18 cellular contexts compared by ENCODE assay signal in genomic region chr9:91815896-91816295, GRCh38.
DNase-seq lines count a peak whose midpoint lies in the region; ATAC-seq, FAIRE-seq and TF ChIP-seq lines count a peak whose summit lies in the region.
"Had no signal": no experiment of that assay in that cellular context is flagged by ENCODE, and none has a peak within 500 bp of the region (broad histone marks: within the 10 kb centered on the region; RNA-seq: fewer than 3 reads in every experiment).

No MANE protein-coding gene starts in this region.

- no peak overlapping the region for H3K56ac ChIP-seq in H1 (replicated peaks; ENCODE audit: insufficient read length, low read depth, low read length)

- no peaks in the 10 kb centered on the region for H3K27me3 ChIP-seq in H1 (replicated peaks in 1 of 4; ENCODE audit: control insufficient read depth in 3 of 4, extremely low read depth in 1 of 4, insufficient read depth in 3 of 4, low read length in 3 of 4)
- H3K27me3 ChIP-seq in neuronal stem cell (ENCODE audit: control insufficient read depth in 3 of 3, insufficient read depth in 3 of 3, low read depth in 1 of 3, low read length in 3 of 3) = no peaks in the 10 kb centered on the region
- H3K27me3 ChIP-seq in stomach smooth muscle (ENCODE audit: control insufficient read depth in 1 of 2, insufficient read depth in 2 of 2, low read length in 2 of 2) = no peaks in the 10 kb centered on the region

- H3K14ac ChIP-seq in H1 (ENCODE audit: insufficient read length) = no peak overlapping the region
- H3K14ac ChIP-seq in neuronal stem cell (ENCODE audit: low read length) = no peak overlapping the region

- H3K4me1 Mint-ChIP-seq in activated CD4-positive, alpha-beta T cell treated with anti-CD3 and anti-CD28 coated beads for 36 hours = no peaks in the 10 kb centered on the region

- H3K79me1 ChIP-seq in H1 (ENCODE audit: low read depth, low read length) (no peaks in the 10 kb centered on the region; the same call in 1 of the 2 replicates), neuronal stem cell (ENCODE audit: low read depth, low read length) (peaks cover 14% of the 10 kb centered on the region)

- H3K23ac ChIP-seq in H1 (ENCODE audit: insufficient read length) (no peak overlapping the region), neuronal stem cell (ENCODE audit: low read depth, low read length, poor library complexity) (peak overlapping the region; percentile 56)

- no peak overlapping the region for H2BK12ac ChIP-seq in H1 (ENCODE audit: low read depth, low read length)
- H2BK12ac ChIP-seq in neuronal stem cell (ENCODE audit: low read length) = no peak overlapping the region

- CTCF ChIA-PET in H1 (lab: Charles Lee; ENCODE audit: partially characterized antibody) = interaction anchor here (1.1 kb wide), 1 partner anchor 14 kb away, joined by 4 read pairs; no protein-coding TSS in a partner anchor
- CTCF ChIA-PET in activated CD4-positive, alpha-beta T cell treated with anti-CD3 and anti-CD28 coated beads for 36 hours (lab: Charles Lee) = no interaction called here

- no peak for ATAC-seq in activated CD4-positive, alpha-beta T cell treated with anti-CD3 and anti-CD28 coated beads for 36 hours
- ATAC-seq: Panc1 had no signal

- no peak for TF ChIP-seq POLR2A in H1 (IDR thresholded peaks at IDR 0.05; ENCODE audit: control extremely low read depth in 1 of 2, low read depth in 2 of 2, low read length in 2 of 2)

- no peaks in the 10 kb centered on the region for H3K36me3 Mint-ChIP-seq in activated CD4-positive, alpha-beta T cell treated with anti-CD3 and anti-CD28 coated beads for 36 hours (ENCODE audit: low read depth)

- no peak overlapping the region for H4K5ac ChIP-seq in H1 (ENCODE audit: insufficient read length, low read depth, low read length)

- no peaks in the 10 kb centered on the region for H3K27me3 Mint-ChIP-seq in activated CD4-positive, alpha-beta T cell treated with anti-CD3 and anti-CD28 coated beads for 36 hours
- H3K27me3 Mint-ChIP-seq: CD4-positive, alpha-beta T cell had no signal

- H3K4me3 ChIP-seq in H1 (ENCODE audit: extremely low read depth in 1 of 4, insufficient read depth in 2 of 4, low read depth in 3 of 4, low read length in 4 of 4) (no peak overlapping the region), neuronal stem cell (ENCODE audit: low read length in 2 of 2) (no peak overlapping the region), stomach smooth muscle (ENCODE audit: low read length in 2 of 2) (no peak overlapping the region)

- H2BK120ac ChIP-seq in H1 (replicated peaks; ENCODE audit: low read depth, low read length) = no peak overlapping the region
- no peak overlapping the region for H2BK120ac ChIP-seq in neuronal stem cell (ENCODE audit: low read depth, low read length)

- H3K23me2 ChIP-seq in H1 (ENCODE audit: low read depth, low read length) = no peaks in the 10 kb centered on the region; the same call in 1 of the 2 replicates

- H4K8ac ChIP-seq in H1 (ENCODE audit: extremely low read depth, insufficient read depth, low read length) (peak overlapping the region; percentile 58; the same call in 1 of the 2 replicates), neuronal stem cell (ENCODE audit: low read depth, low read length) (peak overlapping the region; percentile 3)

- no peak overlapping the region for H2AK5ac ChIP-seq in H1 (ENCODE audit: low read depth, low read length)
- H2AK5ac ChIP-seq in neuronal stem cell (ENCODE audit: low read depth, low read length) = peak overlapping the region; percentile 38

- no peak overlapping the region for H3K4me3 Mint-ChIP-seq in activated CD4-positive, alpha-beta T cell treated with anti-CD3 and anti-CD28 coated beads for 36 hours
- H3K4me3 Mint-ChIP-seq: CD4-positive, alpha-beta T cell; H9; HFFc6 had no signal

- TF ChIP-seq RAD21 in H1 (IDR thresholded peaks at IDR 0.05 in 1 of 2, conservative IDR thresholded peaks at IDR 0.05 in 1 of 2; ENCODE audit: low read depth in 2 of 2, low read length in 2 of 2) = no peak

- no peak overlapping the region for H3K27ac Mint-ChIP-seq in activated CD4-positive, alpha-beta T cell treated with anti-CD3 and anti-CD28 coated beads for 36 hours
- H3K27ac Mint-ChIP-seq: CD4-positive, alpha-beta T cell; HFFc6 had no signal

- H3K4me2 ChIP-seq in H1 (ENCODE audit: insufficient read depth in 1 of 2, low read depth in 2 of 2, low read length in 2 of 2) = no peak overlapping the region
- no peak overlapping the region for H3K4me2 ChIP-seq in neuronal stem cell (ENCODE audit: insufficient read depth, low read length, poor library complexity, severe bottlenecking)

- H3K18ac ChIP-seq in H1 (ENCODE audit: extremely low read depth, low read length) (peak overlapping the region; percentile 19; the same call in 1 of the 2 replicates), neuronal stem cell (ENCODE audit: low read length) (no peak overlapping the region)

- H3K9ac ChIP-seq in H1 (replicated peaks in 1 of 4; ENCODE audit: extremely low read depth in 1 of 4, low read depth in 3 of 4, low read length in 3 of 4) = no peak overlapping the region
- no peak overlapping the region for H3K9ac ChIP-seq in neuronal stem cell (ENCODE audit: low read depth, low read length, poor library complexity)
- no peak overlapping the region for H3K9ac ChIP-seq in stomach smooth muscle (ENCODE audit: low read length in 2 of 2)

- H3K27ac ChIP-seq in H1 (ENCODE audit: low read depth, low read length) = no peak overlapping the region
- H3K27ac ChIP-seq in neuronal stem cell (replicated peaks; ENCODE audit: low read length) = no peak overlapping the region
- H3K27ac ChIP-seq in stomach smooth muscle (ENCODE audit: low read length) = peak overlapping the region; percentile 84

- H3K4ac ChIP-seq in H1 (replicated peaks; ENCODE audit: insufficient read length, low read depth, low read length) (no peak overlapping the region), neuronal stem cell (ENCODE audit: low read length) (no peak overlapping the region)

- no peak overlapping the region for H2BK15ac ChIP-seq in H1 (ENCODE audit: low read length)
- H2BK15ac ChIP-seq in neuronal stem cell (ENCODE audit: low read length) = no peak overlapping the region

- FAIRE-seq in H1 (lab: Jason Lieb, UNC) = no peak

- H2AFZ ChIP-seq in H1 (ENCODE audit: low read length) (no peak overlapping the region), neuronal stem cell (ENCODE audit: low read length) (no peak overlapping the region)

- no peak overlapping the region for H2BK20ac ChIP-seq in H1 (ENCODE audit: low read length)

- 93% methylated on average over 10 of the region's 10 CpGs; no CpG with 5 or more reads in 1 of the 2 experiments for WGBS in H1 (ENCODE audit: extremely low coverage in 1 of 2, insufficient coverage in 1 of 2, insufficient read length in 1 of 2, insufficient replicate concordance in 2 of 2, low coverage in 1 of 2, low lambda C conversion rate in 2 of 2, missing lambda C conversion rate in 1 of 2), 2 experiments
- no CpG with 5 or more reads among the region's 10 CpGs for WGBS in neuronal stem cell (ENCODE audit: extremely low coverage in 2 of 2, insufficient read length in 2 of 2, insufficient replicate concordance in 1 of 2), 2 donors

- no peak for TF ChIP-seq EP300 in H1 (IDR thresholded peaks at IDR 0.05; ENCODE audit: borderline replicate concordance in 1 of 2, low read depth in 2 of 2, low read length in 2 of 2)

- no peaks in the 10 kb centered on the region; a peak in 1 of 4 replicates for H3K79me2 ChIP-seq in H1 (ENCODE audit: control insufficient read depth in 1 of 2, insufficient read depth in 2 of 2, low read length in 2 of 2)

- H4K20me1 ChIP-seq in H1 (replicated peaks in 1 of 2; ENCODE audit: control insufficient read depth in 1 of 2, insufficient read depth in 2 of 2, low read length in 2 of 2) = peaks cover 0 to 3% of the 10 kb centered on the region in 2 experiments

- no peak for DNase-seq in H1 (ENCODE audit: low read depth in 1 of 2, low spot score in 2 of 2)
- peak; percentile 50 for DNase-seq in islet precursor cell
- DNase-seq in neuronal stem cell (ENCODE audit: low spot score) = no peak
- no peak for DNase-seq in cortex of kidney (lab: John Stamatoyannopoulos, UW)
- no peak for DNase-seq in stimulated activated CD4-positive, alpha-beta T cell treated with anti-CD3 and anti-CD28 coated beads, Interleukin-1b, Interleukin-23, amount 100 ng/mL, for 48 hours
- no peak for DNase-seq in activated CD4-positive, alpha-beta T cell treated with anti-CD3 and anti-CD28 coated beads for 36 hours
- DNase-seq: Caco-2; CD4-positive, alpha-beta T cell; DMS 273 treated with DMSO at 0.1 percent for 48 hours; DMS79 treated with DMSO at 0.1 percent for 48 hours; H9; HFFc6; Kasumi-1; NCI-H187; NCI-H69; SIG-M5 had no signal

- no peaks in the 10 kb centered on the region for H3K9me3 Mint-ChIP-seq in activated CD4-positive, alpha-beta T cell treated with anti-CD3 and anti-CD28 coated beads for 36 hours (ENCODE audit: low read depth)
- H3K9me3 Mint-ChIP-seq: CD4-positive, alpha-beta T cell; H9; HFFc6 had no signal

- no peak for TF ChIP-seq CTCF in H1 (IDR thresholded peaks at IDR 0.05; ENCODE audit: control extremely low read depth in 1 of 3, insufficient read depth in 1 of 3, low read depth in 1 of 3, low read length in 3 of 3)

- H4K91ac ChIP-seq in H1 (replicated peaks; ENCODE audit: insufficient read length, low read length) (no peak overlapping the region), neuronal stem cell (ENCODE audit: low read depth, low read length, poor library complexity) (no peak overlapping the region)

- H2BK5ac ChIP-seq in H1 (ENCODE audit: low read depth, low read length) = no peak overlapping the region
- H2BK5ac ChIP-seq in neuronal stem cell (ENCODE audit: low read length) = no peak overlapping the region

- POLR2A ChIA-PET in H1 (lab: Charles Lee; ENCODE audit: partially characterized antibody) = interaction anchor here (0.6 kb wide), 1 partner anchor 26 kb away, joined by 3 read pairs; no protein-coding TSS in a partner anchor
- POLR2A ChIA-PET in activated CD4-positive, alpha-beta T cell treated with anti-CD3 and anti-CD28 coated beads for 36 hours (lab: Charles Lee) = no interaction called here

- intact Hi-C loops in activated CD4-positive, alpha-beta T cell treated with anti-CD3 and anti-CD28 coated beads for 36 hours (cut with DNase I, micrococcal nuclease) = no loop called here

- H3K9me3 ChIP-seq in H1 (ENCODE audit: insufficient read depth in 2 of 2, low read depth in 1 of 2, low read length in 1 of 2) (no peaks in the 10 kb centered on the region), neuronal stem cell (replicated peaks in 1 of 2; ENCODE audit: control insufficient read depth in 2 of 2, insufficient read depth in 1 of 2, low read depth in 1 of 2, low read length in 2 of 2) (no peaks in the 10 kb centered on the region), stomach smooth muscle (ENCODE audit: control insufficient read depth in 2 of 2, low read length in 2 of 2) (no peaks in the 10 kb centered on the region)
- H3K9me3 ChIP-seq: Caco-2 had no signal

- H3K4me1 ChIP-seq in H1 (replicated peaks in 1 of 4; ENCODE audit: control insufficient read depth in 3 of 4, insufficient read depth in 4 of 4, low read length in 3 of 4) = peaks cover 5 to 10% (median 8%) of the 10 kb centered on the region in 4 experiments; a peak in 5 of 7 replicates
- peaks cover 19% of the 10 kb centered on the region in 2 donors for H3K4me1 ChIP-seq in neuronal stem cell (ENCODE audit: control insufficient read depth in 2 of 2, insufficient read depth in 1 of 2, low read depth in 1 of 2, low read length in 2 of 2)
- peaks cover 58% of the 10 kb centered on the region for H3K4me1 ChIP-seq in stomach smooth muscle (ENCODE audit: control insufficient read depth, insufficient read depth, low read length)
- H3K4me1 ChIP-seq: Caco-2 had no signal

- no peaks in the 10 kb centered on the region for H3K36me3 ChIP-seq in H1 (ENCODE audit: control insufficient read depth in 2 of 4, insufficient read depth in 4 of 4, low read length in 3 of 4)
- H3K36me3 ChIP-seq in neuronal stem cell (replicated peaks in 1 of 2; ENCODE audit: control insufficient read depth in 2 of 2, insufficient read depth in 2 of 2, low read length in 2 of 2) = no peaks in the 10 kb centered on the region
- H3K36me3 ChIP-seq in stomach smooth muscle (ENCODE audit: control insufficient read depth in 2 of 2, insufficient read depth in 2 of 2, low read length in 2 of 2) = no peaks in the 10 kb centered on the region
